In the genomic region with DNA sequence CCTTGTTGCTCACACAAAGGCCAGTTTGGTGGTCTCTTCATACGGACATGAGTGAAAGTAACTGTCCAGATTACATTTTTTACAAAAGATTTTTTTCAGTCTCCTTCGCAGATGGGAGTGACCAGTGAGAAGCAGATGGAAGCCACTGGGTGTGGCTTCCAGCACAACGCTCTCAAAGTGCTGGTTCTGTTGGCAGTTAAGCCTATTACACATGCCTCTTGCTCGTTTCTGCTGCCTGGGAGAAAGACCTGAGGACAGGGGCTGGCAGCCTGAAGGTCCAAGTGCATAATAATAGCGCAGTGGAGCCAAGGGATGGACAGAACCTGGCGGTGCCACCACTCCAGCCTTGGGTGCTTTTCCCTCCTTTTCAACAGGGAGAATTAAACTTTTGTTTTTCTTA, we compare ENCODE assay signal across 22 cellular contexts. TPM values are rescaled to one million over a fixed set of nuclear protein-coding genes. Genes with fewer than 3 reads are reported as not detected.
DNase-seq lines count a peak whose midpoint lies in the region; ATAC-seq and TF ChIP-seq lines count a peak whose summit lies in the region.
"Had no signal": no experiment of that assay in that cellular context is flagged by ENCODE, and none has a peak within 500 bp of the region (broad histone marks: within the 10 kb centered on the region; RNA-seq: fewer than 3 reads in every experiment).

No MANE protein-coding gene starts in this region.

- H2BK12ac ChIP-seq in neuronal stem cell (ENCODE audit: low read length), result no peak overlapping the region

- H3K9ac ChIP-seq in GM23248 (no peak overlapping the region), neuronal stem cell (ENCODE audit: low read depth, low read length, poor library complexity) (no peak overlapping the region)
- H3K9ac ChIP-seq: parathyroid adenoma had no signal

- DNase-seq in GM23248 (no peak), PC-9 (no peak), hepatocyte (ENCODE audit: low spot score) (peak; percentile 32), neuronal stem cell (ENCODE audit: low spot score) (no peak), GOT3 (lab: John Stamatoyannopoulos, UW) (no peak), HuH-7 (ENCODE audit: low spot score) (no peak), NCI-H187 treated with DMSO at 0.1 percent for 48 hours (lab: John Stamatoyannopoulos, UW) (no peak)
- DNase-seq: activated B cell treated with CpG ODN at 0.5 μM for 24 hours; activated CD8-positive, alpha-beta memory T cell treated with anti-CD3 and anti-CD28 coated beads for 24 hours; activated naive CD8-positive, alpha-beta T cell treated with anti-CD3 and anti-CD28 coated beads for 36 hours; activated T-cell treated with anti-CD3 and anti-CD28 coated beads, Interleukin-2, amount 50 U/mL, for 72 hours; brain microvascular endothelial cell; cortex of kidney; foreskin keratinocyte; GDM1; NCI-H1417 treated with DMSO at 0.1 percent for 48 hours; NK-92 treated with Interleukin-12 subunit alpha and Interleukin-12 subunit beta, amount 100 ng/mL, for 24 hours; T-helper 17 cell; testis had no signal

- H3K9me2 ChIP-seq in GM23248 (ENCODE audit: insufficient read depth) (no peaks in the 10 kb centered on the region), PC-9 (ENCODE audit: insufficient read depth) (no peaks in the 10 kb centered on the region), hepatocyte (replicated peaks; ENCODE audit: insufficient read depth) (no peaks in the 10 kb centered on the region)

- intact Hi-C loops in PC-9 (cut with micrococcal nuclease; ENCODE audit: unreplicated experiment), result no loop called here

- ATAC-seq in HG02588 (IDR thresholded peaks at IDR 0.05; ENCODE audit: unreplicated experiment), result no peak
- ATAC-seq: activated T-cell treated with anti-CD3 and anti-CD28 coated beads, Interleukin-2, amount 50 U/mL, for 72 hours; foreskin keratinocyte; GM12878; T-helper 17 cell had no signal

- CTCF ChIA-PET in PC-9 (lab: Charles Lee), result no interaction called here

- H3K9me3 ChIP-seq in GM23248 (ENCODE audit: low read depth) (no peaks in the 10 kb centered on the region), PC-9 (ENCODE audit: insufficient read depth, low read depth) (peaks cover 10% of the 10 kb centered on the region), hepatocyte (ENCODE audit: low read depth) (no peaks in the 10 kb centered on the region), neuronal stem cell (replicated peaks in 1 of 2; ENCODE audit: control insufficient read depth in 2 of 2, insufficient read depth in 1 of 2, low read depth in 1 of 2, low read length in 2 of 2) (no peaks in the 10 kb centered on the region)
- H3K9me3 ChIP-seq: testis had no signal

- no TSS peak for BruUV-seq in PC-9 (replicated peaks; lab: Mats Ljungman, UMichigan)

- H2AK5ac ChIP-seq in neuronal stem cell (ENCODE audit: low read depth, low read length), result no peak overlapping the region

- H2AFZ ChIP-seq in GM23248 (peak overlapping the region; percentile 98; the same call in 1 of the 2 replicates), PC-9 (no peak overlapping the region), hepatocyte (peak overlapping the region; percentile 4), neuronal stem cell (ENCODE audit: low read length) (peak overlapping the region; percentile 6)

- no peak overlapping the region for H4K8ac ChIP-seq in neuronal stem cell (ENCODE audit: low read depth, low read length)

- no peak overlapping the region for H3K23ac ChIP-seq in neuronal stem cell (ENCODE audit: low read depth, low read length, poor library complexity)

- H3K4me3 ChIP-seq in GM23248 (no peak overlapping the region), PC-9 (no peak overlapping the region), hepatocyte (no peak overlapping the region), neuronal stem cell (ENCODE audit: low read length in 2 of 2) (no peak overlapping the region)
- H3K4me3 ChIP-seq: GM12878 had no signal

- 49 to 66% methylated on average over 6 of the region's 6 CpGs for WGBS in GM23248 (ENCODE audit: low coverage in 1 of 2, low lambda C conversion rate in 2 of 2, missing lambda C conversion rate in 2 of 2), 2 experiments
- 58% methylated on average over 6 of the region's 6 CpGs for WGBS in hepatocyte (ENCODE audit: low lambda C conversion rate, missing lambda C conversion rate)
- no CpG with 5 or more reads among the region's 6 CpGs for WGBS in neuronal stem cell (ENCODE audit: extremely low coverage in 2 of 2, insufficient read length in 2 of 2, insufficient replicate concordance in 1 of 2), 2 donors

- H2BK15ac ChIP-seq in neuronal stem cell (ENCODE audit: low read length), result no peak overlapping the region

- H3K4ac ChIP-seq in neuronal stem cell (ENCODE audit: low read length), result no peak overlapping the region

- no peak overlapping the region for H3K14ac ChIP-seq in neuronal stem cell (ENCODE audit: low read length)

- H3K4me2 ChIP-seq in GM23248 (ENCODE audit: unreplicated experiment) (no peak overlapping the region), PC-9 (peak overlapping the region; percentile 91; the same call in 1 of the 2 replicates), hepatocyte (peak overlapping the region; percentile 87), neuronal stem cell (ENCODE audit: insufficient read depth, low read length, poor library complexity, severe bottlenecking) (no peak overlapping the region)

- H3K36me3 ChIP-seq in GM23248 (ENCODE audit: low read depth), result no peaks in the 10 kb centered on the region
- 0 out of 2 replicates have a peak, but pooled peaks cover 5% of the 10 kb centered on the region for H3K36me3 ChIP-seq in PC-9 (ENCODE audit: low read depth)
- no peaks in the 10 kb centered on the region for H3K36me3 ChIP-seq in hepatocyte (replicated peaks; ENCODE audit: insufficient read depth, low read depth)
- peaks cover 0 to 24% of the 10 kb centered on the region in 2 donors for H3K36me3 ChIP-seq in neuronal stem cell (replicated peaks in 1 of 2; ENCODE audit: control insufficient read depth in 2 of 2, insufficient read depth in 2 of 2, low read length in 2 of 2)
- H3K36me3 ChIP-seq: brain microvascular endothelial cell had no signal

- H2BK120ac ChIP-seq in neuronal stem cell (ENCODE audit: low read depth, low read length), result no peak overlapping the region

- H3K79me1 ChIP-seq in neuronal stem cell (ENCODE audit: low read depth, low read length), result peaks cover 2% of the 10 kb centered on the region

- no peaks in the 10 kb centered on the region for H4K20me1 ChIP-seq in GM23248 (ENCODE audit: insufficient read depth)
- H4K20me1 ChIP-seq in PC-9 (ENCODE audit: insufficient read depth), result no peaks in the 10 kb centered on the region
- no peaks in the 10 kb centered on the region for H4K20me1 ChIP-seq in hepatocyte (ENCODE audit: insufficient read depth, poor library complexity, severe bottlenecking)

- no peaks in the 10 kb centered on the region for H3F3A ChIP-seq in GM23248 (ENCODE audit: insufficient read depth)
- H3F3A ChIP-seq in PC-9 (ENCODE audit: insufficient read depth, low read depth), result no peaks in the 10 kb centered on the region

- H3K18ac ChIP-seq in neuronal stem cell (ENCODE audit: low read length), result no peak overlapping the region

- no peak overlapping the region for H2BK5ac ChIP-seq in neuronal stem cell (ENCODE audit: low read length)

- no peak for TF ChIP-seq CTCF in PC-9 (conservative IDR thresholded peaks at IDR 0.05)
- no peak for TF ChIP-seq CTCF in hepatocyte (IDR thresholded peaks at IDR 0.05; ENCODE audit: poor library complexity)

- in situ Hi-C loops in GM23248 (cut with MboI), result no loop called here

- H4K91ac ChIP-seq in neuronal stem cell (ENCODE audit: low read depth, low read length, poor library complexity), result no peak overlapping the region

- POLR2A ChIA-PET in PC-9 (lab: Charles Lee; ENCODE audit: unreplicated experiment), result no interaction called here

- H3K27ac ChIP-seq in GM23248 (no peak overlapping the region), PC-9 (no peak overlapping the region), hepatocyte (peak overlapping the region; percentile 95), neuronal stem cell (replicated peaks; ENCODE audit: low read length) (no peak overlapping the region)
- H3K27ac ChIP-seq: brain microvascular endothelial cell had no signal

- H3K79me2 ChIP-seq in GM23248 (ENCODE audit: insufficient read depth) (peaks cover 13% of the 10 kb centered on the region), PC-9 (ENCODE audit: low read depth) (peaks cover 9% of the 10 kb centered on the region; the same call in 1 of the 2 replicates), hepatocyte (peaks cover 10% of the 10 kb centered on the region)
- H3K79me2 ChIP-seq: parathyroid adenoma had no signal

- H3K27me3 ChIP-seq in GM23248 (replicated peaks; ENCODE audit: insufficient read depth) (no peaks in the 10 kb centered on the region), PC-9 (ENCODE audit: insufficient read depth, low read depth) (no peaks in the 10 kb centered on the region), hepatocyte (no peaks in the 10 kb centered on the region), neuronal stem cell (ENCODE audit: control insufficient read depth in 3 of 3, insufficient read depth in 3 of 3, low read depth in 1 of 3, low read length in 3 of 3) (no peaks in the 10 kb centered on the region)
- H3K27me3 ChIP-seq: brain microvascular endothelial cell, foreskin keratinocyte, testis had no signal

- H3K4me1 ChIP-seq in GM23248 (ENCODE audit: insufficient read depth), result 0 out of 2 replicates have a peak, but pooled peaks cover 4% of the 10 kb centered on the region
- peaks cover 19% of the 10 kb centered on the region for H3K4me1 ChIP-seq in PC-9 (replicated peaks; ENCODE audit: insufficient read depth)
- no peaks in the 10 kb centered on the region for H3K4me1 ChIP-seq in hepatocyte (ENCODE audit: insufficient read depth)
- peaks cover 0 to 5% of the 10 kb centered on the region in 2 donors for H3K4me1 ChIP-seq in neuronal stem cell (ENCODE audit: control insufficient read depth in 2 of 2, insufficient read depth in 1 of 2, low read depth in 1 of 2, low read length in 2 of 2)

RNA-seq across cellular contexts. Expression of a gene that starts 1.3 kb away (rescaled TPM):
- 5.6 and 8.8 TPM in 2 replicates for total RNA-seq in GM23248 (2014; rRNA removed; shearing (Covaris generic))
- polyA plus RNA-seq in GM23248 (2016; fragmentation: Nextera tagmentation; extraction: Ambion mirVana) (6.6 and 9.4 TPM in 2 replicates), hepatocyte (1.5 and 4.0 TPM in 2 replicates)
- total RNA-seq in PC-9 (2021) (14.7 and 18.3 TPM in 2 replicates), hepatocyte (5.5 and 7.5 TPM in 2 replicates)
- 22.5 TPM for polyA plus RNA-seq in neuronal stem cell (2013, experiment 1 of 2)
- polyA plus RNA-seq in neuronal stem cell (2013, experiment 2 of 2), result 24.1 TPM

Comparison
In these comparisons a context has a peak if more than half of its experiments do, and no peak if none do; other contexts are left out.
1. H3K4me2 ChIP-seq: peak in PC-9 (single experiment) and hepatocyte (single experiment); none in GM23248 (single experiment) and neuronal stem cell (single experiment).